Comparison of ENCODE assay signal across 13 cellular contexts in genomic region chr3:187039723-187040414, GRCh38.
DNase-seq lines count a peak whose midpoint lies in the region; ATAC-seq and TF ChIP-seq lines count a peak whose summit lies in the region.
"Had no signal": no experiment of that assay in that cellular context is flagged by ENCODE, and none has a peak within 500 bp of the region (broad histone marks: within the 10 kb centered on the region; RNA-seq: fewer than 3 reads in every experiment).

No MANE protein-coding gene starts in this region.

- H3K36me3 ChIP-seq in HUES6 (ENCODE audit: control insufficient read depth, insufficient read depth, low read length), result peaks cover 61% of the 10 kb centered on the region
- no peaks in the 10 kb centered on the region for H3K36me3 ChIP-seq in colonic mucosa

- peak; percentile 23 for ATAC-seq in Right ventricle myocardium superior (ENCODE audit: poor library complexity)
- ATAC-seq in stimulated activated effector memory CD8-positive, alpha-beta T cell treated with anti-CD3 and anti-CD28 coated beads, Interleukin-12 subunit alpha, Interleukin-12 subunit beta, amount 100 ng/mL, for 72 hours, result no peak
- ATAC-seq in HG03565 (IDR thresholded peaks at IDR 0.05; ENCODE audit: unreplicated experiment), result no peak
- ATAC-seq in GM21515 (IDR thresholded peaks at IDR 0.05; ENCODE audit: unreplicated experiment), result no peak
- ATAC-seq in HG02885 (IDR thresholded peaks at IDR 0.05; ENCODE audit: poor library complexity, unreplicated experiment), result no peak

- H3K4me1 Mint-ChIP-seq in stimulated activated effector memory CD8-positive, alpha-beta T cell treated with anti-CD3 and anti-CD28 coated beads, Interleukin-12 subunit alpha, Interleukin-12 subunit beta, amount 100 ng/mL, for 72 hours, result peaks cover 63% of the 10 kb centered on the region

- DNase-seq in Right ventricle myocardium superior (no peak), cardiac septum (ENCODE audit: low spot score) (no peak), colonic mucosa (peak; percentile 71)
- DNase-seq in stimulated activated effector memory CD8-positive, alpha-beta T cell treated with anti-CD3 and anti-CD28 coated beads, Interleukin-12 subunit alpha, Interleukin-12 subunit beta, amount 100 ng/mL, for 72 hours (ENCODE audit: low spot score in 2 of 2), result peak in 1 of 2 donors; percentile 47
- DNase-seq: dorsolateral prefrontal cortex, NCI-H2227 treated with DMSO at 0.1 percent for 48 hours, retina had no signal

- H3K27me3 ChIP-seq in HUES6 (ENCODE audit: control insufficient read depth, insufficient read depth, low read length), result no peaks in the 10 kb centered on the region
- H3K27me3 ChIP-seq in colonic mucosa, result no peaks in the 10 kb centered on the region
- H3K27me3 ChIP-seq: ascending aorta, dorsolateral prefrontal cortex had no signal

- no peak for TF ChIP-seq CTCF in colonic mucosa (IDR thresholded peaks at IDR 0.05)

- peak overlapping the region; percentile 96 for H3K27ac Mint-ChIP-seq in stimulated activated effector memory CD8-positive, alpha-beta T cell treated with anti-CD3 and anti-CD28 coated beads, Interleukin-12 subunit alpha, Interleukin-12 subunit beta, amount 100 ng/mL, for 72 hours

- H3K4me3 Mint-ChIP-seq in stimulated activated effector memory CD8-positive, alpha-beta T cell treated with anti-CD3 and anti-CD28 coated beads, Interleukin-12 subunit alpha, Interleukin-12 subunit beta, amount 100 ng/mL, for 72 hours, result no peak overlapping the region

- peaks cover 70% of the 10 kb centered on the region for H3K36me3 Mint-ChIP-seq in stimulated activated effector memory CD8-positive, alpha-beta T cell treated with anti-CD3 and anti-CD28 coated beads, Interleukin-12 subunit alpha, Interleukin-12 subunit beta, amount 100 ng/mL, for 72 hours

- intact Hi-C loops in Right ventricle myocardium superior (cut with DNase I), result no loop called here
- intact Hi-C loops in cardiac septum (cut with DNase I), result loop anchor here (5.0 kb wide), 2 partner anchors 62 to 108 kb away; partner anchors contain the start of gene ST6GAL1
- intact Hi-C loops in colonic mucosa (cut with DNase I), result no loop called here

- no peak overlapping the region for H3K4me3 ChIP-seq in HUES6 (ENCODE audit: low read depth, low read length)
- H3K4me3 ChIP-seq in colonic mucosa, result no peak overlapping the region
- H3K4me3 ChIP-seq: ascending aorta, dorsolateral prefrontal cortex had no signal

- H3K27ac ChIP-seq in HUES6 (ENCODE audit: low read depth, low read length), result 0 out of 2 replicates have a peak overlapping the region, but pooled peaks have one; percentile 4
- peak overlapping the region; percentile 42 for H3K27ac ChIP-seq in colonic mucosa
- H3K27ac ChIP-seq: HL-60 had no signal

- no peaks in the 10 kb centered on the region for H3K9me3 Mint-ChIP-seq in stimulated activated effector memory CD8-positive, alpha-beta T cell treated with anti-CD3 and anti-CD28 coated beads, Interleukin-12 subunit alpha, Interleukin-12 subunit beta, amount 100 ng/mL, for 72 hours

- H3K4me1 ChIP-seq in HUES6 (ENCODE audit: control insufficient read depth, insufficient read depth, low read length), result peaks cover 6% of the 10 kb centered on the region; the same call in 1 of the 2 replicates
- H3K4me1 ChIP-seq in colonic mucosa, result no peaks in the 10 kb centered on the region

- H3K9me3 ChIP-seq in HUES6 (ENCODE audit: control insufficient read depth, insufficient read depth, low read depth, low read length), result 0 out of 2 replicates have a peak, but pooled peaks cover 4% of the 10 kb centered on the region
- no peaks in the 10 kb centered on the region for H3K9me3 ChIP-seq in colonic mucosa

- H3K9ac ChIP-seq in HUES6 (ENCODE audit: low read length) (no peak overlapping the region), colonic mucosa (ENCODE audit: low read depth in 2 of 2, low read length in 2 of 2) (peak overlapping the region in 1 of 2 donors; percentile 60)
